Comparison of ENCODE assay signal across 26 cellular contexts in genomic region chr13:33932765-33933406, GRCh38.
DNase-seq lines count a peak whose midpoint lies in the region; ATAC-seq and TF ChIP-seq lines count a peak whose summit lies in the region.
"Had no signal": no experiment of that assay in that cellular context is flagged by ENCODE, and none has a peak within 500 bp of the region (broad histone marks: within the 10 kb centered on the region; RNA-seq: fewer than 3 reads in every experiment).

No MANE protein-coding gene starts in this region.

- ATAC-seq in foreskin keratinocyte (no peak), left lobe of liver (no peak)
- ATAC-seq: activated naive CD4-positive, alpha-beta T cell treated with anti-CD3 and anti-CD28 coated beads, Interleukin-2, amount 50 U/mL, for 72 hours; activated T-helper 17 cell treated with anti-CD3 and anti-CD28 coated beads, Interleukin-2, amount 50 U/mL, for 72 hours; GM12878; HCT116; left lung; natural killer cell had no signal

- intact Hi-C loops in posterior vena cava (cut with DNase I) = loop anchor here in 1 of 2 donors (10.0 kb wide), 1 partner anchor 1222 kb away; no protein-coding TSS in a partner anchor

- H3K27me3 ChIP-seq in SJCRH30 (no peaks in the 10 kb centered on the region), foreskin keratinocyte (no peaks in the 10 kb centered on the region)
- H3K27me3 ChIP-seq: ascending aorta, left lung, vagina had no signal

- peak; percentile 55 for DNase-seq in DMS 273 (lab: John Stamatoyannopoulos, UW; ENCODE audit: unreplicated experiment)
- peak; percentile 14 for DNase-seq in DMS53 (lab: John Stamatoyannopoulos, UW)
- DNase-seq in SJCRH30 = peak; percentile 27 to 49
- peak; percentile 50 to 71 for DNase-seq in foreskin keratinocyte
- DNase-seq in posterior vena cava (ENCODE audit: low spot score) = no peak
- DNase-seq in left lobe of liver (ENCODE audit: low spot score) = no peak
- DNase-seq in hypothalamus (lab: John Stamatoyannopoulos, UW) = no peak
- DNase-seq: CD4-positive, CD25-positive, alpha-beta regulatory T cell; left lung; midbrain; natural killer cell; NCI-H1436; NCI-H226; posterior cingulate gyrus; RPMI8226; stimulated activated CD4-positive, alpha-beta T cell treated with anti-CD3 and anti-CD28 coated beads, Interleukin-1b, Interleukin-23, amount 100 ng/mL, for 48 hours; stimulated activated naive CD4-positive, alpha-beta T cell treated with Interleukin-2 at 50 U/mL for 16 hours; T-helper 9 cell had no signal

- no peak for TF ChIP-seq CTCF in foreskin keratinocyte (conservative IDR thresholded peaks at IDR 0.05)

- H3K9me3 ChIP-seq in SJCRH30 (replicated peaks) = no peaks in the 10 kb centered on the region
- H3K9me3 ChIP-seq: ascending aorta, left lung, thoracic aorta, vagina had no signal

- no peak overlapping the region for H3K4me3 ChIP-seq in SJCRH30
- H3K4me3 ChIP-seq: ascending aorta, coronary artery, GM12878, left lung, thoracic aorta, vagina had no signal

- H3K27ac ChIP-seq in SJCRH30 = no peak overlapping the region
- H3K27ac ChIP-seq in foreskin keratinocyte = no peak overlapping the region
- H3K27ac ChIP-seq: ascending aorta, coronary artery, left lung, thoracic aorta, vagina had no signal

- H3K4me1 ChIP-seq in SJCRH30 (peaks cover 10% of the 10 kb centered on the region; the same call in 1 of the 2 replicates), foreskin keratinocyte (no peaks in the 10 kb centered on the region)
- H3K4me1 ChIP-seq: ascending aorta, left lung had no signal

- no peaks in the 10 kb centered on the region for H3K36me3 ChIP-seq in SJCRH30
- H3K36me3 ChIP-seq: ascending aorta, left lung, thoracic aorta, vagina had no signal

Comparison
In these comparisons a context has a peak if more than half of its experiments do, and no peak if none do; other contexts are left out.
1. DNase-seq: peak in DMS 273 (single experiment), DMS53 (single experiment), SJCRH30 (2 of 2) and foreskin keratinocyte (2 of 2); none in posterior vena cava (single experiment), left lobe of liver (single experiment) and hypothalamus (0 of 51).